Comparison of ENCODE assay signal across 39 cellular contexts in the genomic region with DNA sequence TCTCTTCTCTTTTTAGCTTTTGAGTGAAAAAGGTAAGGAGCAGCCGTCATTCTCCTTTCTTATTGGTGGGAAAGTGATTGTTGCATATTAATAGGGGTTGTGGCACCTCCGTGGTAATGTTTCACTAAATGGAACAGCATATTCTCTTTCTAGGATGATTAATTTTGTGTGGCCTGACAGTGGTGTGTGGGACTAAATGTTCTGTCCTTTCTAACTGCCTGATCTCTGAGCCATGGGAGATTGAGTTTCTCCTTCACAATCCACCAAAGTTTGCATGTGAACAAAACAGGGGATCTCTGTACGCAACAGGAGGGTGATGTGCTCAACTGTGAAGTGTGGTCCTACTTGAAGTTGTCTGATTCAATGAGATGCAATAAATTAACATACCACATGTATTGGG. TPM values are rescaled to one million over a fixed set of nuclear protein-coding genes. Genes with fewer than 3 reads are reported as not detected.
"Had no signal": no experiment of that assay in that cellular context is flagged by ENCODE, and none has a peak within 500 bp of the region (broad histone marks: within the 10 kb centered on the region; RNA-seq: fewer than 3 reads in every experiment).

No MANE protein-coding gene starts in this region.

- H3K27ac ChIP-seq: adrenal gland, cardiac muscle cell, VCaP had no signal

- H3K9me3 ChIP-seq: adrenal gland had no signal

- H3K4me1 Mint-ChIP-seq: brain had no signal

- DNase-seq: activated B cell treated with CpG ODN at 0.5 μM for 24 hours; activated CD4-positive, alpha-beta memory T cell treated with anti-CD3 and anti-CD28 coated beads for 36 hours; activated CD4-positive, alpha-beta T cell treated with anti-CD3 and anti-CD28 coated beads for 4 hours; activated CD4-positive, alpha-beta T cell treated with anti-CD3 and anti-CD28 coated beads, Interleukin-2, amount 10 ng/mL, durations not matched to agents 24 days and 14 days; activated CD4-positive, alpha-beta T cell treated with anti-CD3 and anti-CD28 coated beads, Interleukin-2, amount 50 U/mL, for 1 hour; activated CD4-positive, alpha-beta T cell treated with anti-CD3 and anti-CD28 coated beads, Interleukin-2, amount 50 U/mL, for 4 hours; activated CD4-positive, CD25-positive, alpha-beta regulatory T cell treated with anti-CD3 and anti-CD28 coated beads, Interleukin-2, amount 50 U/mL, for 72 hours; activated CD8-positive, alpha-beta memory T cell treated with anti-CD3 and anti-CD28 coated beads, Interleukin-2, amount 50 U/mL, for 4 hours; activated CD8-positive, alpha-beta T cell treated with anti-CD3 and anti-CD28 coated beads for 36 hours; activated effector memory CD4-positive, alpha-beta T cell treated with anti-CD3 and anti-CD28 coated beads, Interleukin-2, amount 50 U/mL, for 16 hours; activated gamma-delta T cell treated with Interleukin-2 at 50 U/mL for 16 hours; activated naive CD4-positive, alpha-beta T cell; activated naive CD4-positive, alpha-beta T cell treated with anti-CD3 and anti-CD28 coated beads for 36 hours; activated naive CD4-positive, alpha-beta T cell treated with anti-CD3 and anti-CD28 coated beads, Interleukin-2, amount 50 U/mL, for 16 hours; activated naive CD8-positive, alpha-beta T cell treated with anti-CD3 and anti-CD28 coated beads for 36 hours; activated T-cell treated with anti-CD3 and anti-CD28 coated beads for 4 hours; activated T-cell treated with anti-CD3 and anti-CD28 coated beads, Interleukin-2, amount 50 U/mL, for 1 hour; activated T-cell treated with anti-CD3 and anti-CD28 coated beads, Interleukin-2, amount 50 U/mL, for 4 hours; activated T-cell treated with anti-CD3 and anti-CD28 coated beads, Interleukin-2, amount 50 U/mL, for 72 hours; adrenal gland; amniotic stem cell; aorta; caudate nucleus; cerebellar nuclear complex; T-helper 1 cell; T-helper 2 cell; T-helper 9 cell had no signal

- H3K36me3 Mint-ChIP-seq: activated CD4-positive, alpha-beta memory T cell treated with anti-CD3 and anti-CD28 coated beads for 36 hours; activated naive CD4-positive, alpha-beta T cell treated with anti-CD3 and anti-CD28 coated beads, Interleukin-2, amount 50 U/mL, for 72 hours; activated naive CD8-positive, alpha-beta T cell treated with anti-CD3 and anti-CD28 coated beads for 36 hours; brain had no signal

- H3K4me3 Mint-ChIP-seq: activated B cell treated with CpG ODN at 0.5 μM for 24 hours; activated CD4-positive, alpha-beta memory T cell treated with anti-CD3 and anti-CD28 coated beads for 36 hours; activated CD4-positive, alpha-beta T cell treated with anti-CD3 and anti-CD28 coated beads, Interleukin-2, amount 10 ng/mL, durations not matched to agents 24 days and 14 days; activated CD8-positive, alpha-beta T cell treated with anti-CD3 and anti-CD28 coated beads for 36 hours; activated naive CD4-positive, alpha-beta T cell treated with anti-CD3 and anti-CD28 coated beads for 36 hours; activated naive CD8-positive, alpha-beta T cell treated with anti-CD3 and anti-CD28 coated beads for 36 hours; activated T-cell treated with anti-CD3 and anti-CD28 coated beads, Interleukin-2, amount 50 U/mL, for 4 hours; activated T-cell treated with anti-CD3 and anti-CD28 coated beads, Interleukin-2, amount 50 U/mL, for 72 hours; activated T-helper 1 cell treated with anti-CD3 and anti-CD28 coated beads, Interleukin-12 subunit alpha, Interleukin-12 subunit beta, Interleukin-2, Interleukin-4 antibody, amounts not matched to agents 30 ng/mL and 10 ng/mL and 1 ng/mL, durations not matched to agents 14 hours and 24 hours and 36 hours; activated T-helper 17 cell treated with anti-CD3 and anti-CD28 coated beads, Interleukin-2, amount 50 U/mL, for 72 hours; brain; central memory CD8-positive, alpha-beta T cell; T-helper 1 cell treated with Interleukin-12 subunit alpha and Interleukin-12 subunit beta and Interleukin-4 antibody, amounts not matched to agents 30 μg/mL and 1 μg/mL, for 36 hours; T-helper 2 cell treated with Interferon-gamma antibody and Interleukin-4, amounts not matched to agents 5 μg/mL and 100 μg/mL, for 36 hours had no signal

- H3K4me1 ChIP-seq: adrenal gland had no signal

- H3K27ac Mint-ChIP-seq: activated B cell treated with CpG ODN at 0.5 μM for 24 hours; activated CD4-positive, alpha-beta memory T cell treated with anti-CD3 and anti-CD28 coated beads for 36 hours; activated CD4-positive, alpha-beta T cell treated with anti-CD3 and anti-CD28 coated beads, Interleukin-2, amount 10 ng/mL, durations not matched to agents 24 days and 14 days; activated CD8-positive, alpha-beta T cell treated with anti-CD3 and anti-CD28 coated beads for 36 hours; activated naive CD4-positive, alpha-beta T cell treated with anti-CD3 and anti-CD28 coated beads for 36 hours; activated naive CD4-positive, alpha-beta T cell treated with anti-CD3 and anti-CD28 coated beads, Interleukin-2, amount 50 U/mL, for 72 hours; activated naive CD8-positive, alpha-beta T cell treated with anti-CD3 and anti-CD28 coated beads for 36 hours; activated T-cell treated with anti-CD3 and anti-CD28 coated beads, Interleukin-2, amount 50 U/mL, for 72 hours; activated T-helper 1 cell treated with anti-CD3 and anti-CD28 coated beads, Interleukin-12 subunit alpha, Interleukin-12 subunit beta, Interleukin-2, Interleukin-4 antibody, amounts not matched to agents 30 ng/mL and 10 ng/mL and 1 ng/mL, durations not matched to agents 14 hours and 24 hours and 36 hours; activated T-helper 17 cell treated with anti-CD3 and anti-CD28 coated beads, Interleukin-2, amount 50 U/mL, for 72 hours; brain; T-helper 1 cell treated with Interleukin-12 subunit alpha and Interleukin-12 subunit beta and Interleukin-4 antibody, amounts not matched to agents 30 μg/mL and 1 μg/mL, for 36 hours; T-helper 2 cell treated with Interferon-gamma antibody and Interleukin-4, amounts not matched to agents 5 μg/mL and 100 μg/mL, for 36 hours had no signal

- ATAC-seq: activated CD8-positive, alpha-beta T cell treated with anti-CD3 and anti-CD28 coated beads for 36 hours; activated naive CD4-positive, alpha-beta T cell treated with anti-CD3 and anti-CD28 coated beads, Interleukin-2, amount 50 U/mL, for 72 hours; activated T-cell treated with anti-CD3 and anti-CD28 coated beads, Interleukin-2, amount 50 U/mL, for 4 hours; activated T-cell treated with anti-CD3 and anti-CD28 coated beads, Interleukin-2, amount 50 U/mL, for 72 hours; activated T-helper 17 cell treated with anti-CD3 and anti-CD28 coated beads, Interleukin-2, amount 50 U/mL, for 72 hours had no signal

- H3K9me3 Mint-ChIP-seq: activated CD4-positive, alpha-beta memory T cell treated with anti-CD3 and anti-CD28 coated beads for 36 hours; activated CD8-positive, alpha-beta T cell treated with anti-CD3 and anti-CD28 coated beads for 36 hours; activated naive CD4-positive, alpha-beta T cell treated with anti-CD3 and anti-CD28 coated beads for 36 hours; activated T-helper 17 cell treated with anti-CD3 and anti-CD28 coated beads, Interleukin-2, amount 50 U/mL, for 72 hours; central memory CD8-positive, alpha-beta T cell had no signal

- H3K27me3 Mint-ChIP-seq: activated B cell treated with CpG ODN at 0.5 μM for 24 hours; activated CD4-positive, alpha-beta memory T cell treated with anti-CD3 and anti-CD28 coated beads for 36 hours; activated naive CD8-positive, alpha-beta T cell treated with anti-CD3 and anti-CD28 coated beads for 36 hours had no signal

- H3K36me3 ChIP-seq: adrenal gland, cardiac muscle cell had no signal

- H3K4me3 ChIP-seq: adrenal gland, cardiac muscle cell had no signal

- H3K27me3 ChIP-seq: adrenal gland, cardiac muscle cell had no signal

RNA-seq across cellular contexts. Expression of a gene that starts 19.4 kb away (rescaled TPM):
- total RNA-seq: activated CD4-positive, alpha-beta T cell treated with anti-CD3 and anti-CD28 coated beads, Interleukin-2, amount 10 ng/mL, durations not matched to agents 24 days and 14 days; activated naive CD4-positive, alpha-beta T cell treated with anti-CD3 and anti-CD28 coated beads, Interleukin-2, amount 50 U/mL, for 72 hours; activated T-cell treated with anti-CD3 and anti-CD28 coated beads, Interleukin-2, amount 50 U/mL, for 72 hours; activated T-helper 1 cell treated with anti-CD3 and anti-CD28 coated beads, Interleukin-12 subunit alpha, Interleukin-12 subunit beta, Interleukin-2, Interleukin-4 antibody, amounts not matched to agents 30 ng/mL and 10 ng/mL and 1 ng/mL, durations not matched to agents 14 hours and 24 hours and 36 hours; astrocyte; bronchial epithelial cell; cardiac muscle cell; chondrocyte had no signal
- polyA plus RNA-seq: cardiac muscle cell had no signal
